In the genomic region with DNA sequence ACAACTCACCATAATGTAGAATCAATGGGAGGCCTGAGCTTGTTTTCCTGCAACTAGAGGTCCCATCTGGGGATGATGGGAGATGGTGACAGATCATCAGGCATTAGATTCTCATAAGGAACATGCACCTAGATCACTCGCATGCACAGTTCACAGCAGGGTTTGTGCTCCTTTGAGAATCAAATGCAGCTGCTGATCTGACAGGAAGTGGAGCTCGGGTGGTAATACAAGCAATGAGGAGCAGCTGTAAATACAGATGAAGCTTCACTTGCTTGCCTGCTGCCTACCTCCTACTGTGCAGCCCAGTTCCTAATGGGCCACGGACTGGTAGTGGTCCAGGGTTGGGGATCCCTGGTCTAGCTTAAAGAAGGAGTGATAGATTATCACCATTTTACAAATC, we compare ENCODE assay signal across 12 cellular contexts. TPM values are rescaled to one million over a fixed set of nuclear protein-coding genes. Genes with fewer than 3 reads are reported as not detected.
DNase-seq lines count a peak whose midpoint lies in the region; ATAC-seq and TF ChIP-seq lines count a peak whose summit lies in the region.
"Had no signal": no experiment of that assay in that cellular context is flagged by ENCODE, and none has a peak within 500 bp of the region (broad histone marks: within the 10 kb centered on the region; RNA-seq: fewer than 3 reads in every experiment).

No MANE protein-coding gene starts in this region.

- H3K9me3 ChIP-seq in CD4-positive, alpha-beta memory T cell (ENCODE audit: control insufficient read depth in 1 of 2, low read length in 2 of 2), result no peaks in the 10 kb centered on the region
- H3K9me3 ChIP-seq: BE2C had no signal

- POLR2A ChIA-PET in CD4-positive, alpha-beta memory T cell (lab: Charles Lee; ENCODE audit: partially characterized antibody), result interaction anchor here (1.0 kb wide), 1 partner anchor 35 kb away, joined by 7 read pairs; no protein-coding TSS in a partner anchor
- POLR2A ChIA-PET in activated B cell treated with CpG ODN at 0.5 μM for 24 hours (lab: Charles Lee), result interaction anchor here (1.4 to 1.8 kb wide), 2 partner anchors 32 to 33 kb away, joined by 3 to 6 read pairs; a partner anchor contains a TSS

- CTCF ChIA-PET in CD4-positive, alpha-beta memory T cell (lab: Charles Lee; ENCODE audit: partially characterized antibody), result no interaction called here
- CTCF ChIA-PET in activated B cell treated with CpG ODN at 0.5 μM for 24 hours (lab: Charles Lee), result no interaction called here

- TF ChIP-seq CTCF in GM12865 (IDR thresholded peaks at IDR 0.05; ENCODE audit: insufficient read depth, low read depth, low read length, missing control alignments) (no peak), activated B cell treated with CpG ODN at 0.5 μM for 24 hours (IDR thresholded peaks at IDR 0.05) (no peak), foreskin fibroblast (IDR thresholded peaks at IDR 0.05; ENCODE audit: low read depth, low read length) (no peak)

- H3K4me1 Mint-ChIP-seq in CD4-positive, alpha-beta memory T cell, result peaks cover 35 to 63% (median 42%) of the 10 kb centered on the region in 4 donors
- H3K4me1 Mint-ChIP-seq in activated B cell treated with CpG ODN at 0.5 μM for 24 hours, result peaks cover 53% of the 10 kb centered on the region
- H3K4me1 Mint-ChIP-seq: H9 had no signal

- intact Hi-C loops in CD4-positive, alpha-beta memory T cell (cut with micrococcal nuclease), result no loop called here
- intact Hi-C loops in activated B cell treated with CpG ODN at 0.5 μM for 24 hours (cut with micrococcal nuclease), result no loop called here

- H3K9me3 Mint-ChIP-seq in CD4-positive, alpha-beta memory T cell, result peaks cover 0 to 17% (median 0%) of the 10 kb centered on the region in 8 donors
- no peaks in the 10 kb centered on the region for H3K9me3 Mint-ChIP-seq in activated B cell treated with CpG ODN at 0.5 μM for 24 hours

- ATAC-seq in activated B cell treated with CpG ODN at 0.5 μM for 24 hours (ENCODE audit: low read depth) (peak; percentile 21), HG03095 (IDR thresholded peaks at IDR 0.05; ENCODE audit: unreplicated experiment) (no peak)

- H3K27me3 Mint-ChIP-seq in CD4-positive, alpha-beta memory T cell, result no peaks in the 10 kb centered on the region
- H3K27me3 Mint-ChIP-seq in activated B cell treated with CpG ODN at 0.5 μM for 24 hours, result no peaks in the 10 kb centered on the region

- no peaks in the 10 kb centered on the region for H3K27me3 ChIP-seq in CD4-positive, alpha-beta memory T cell (ENCODE audit: insufficient read depth, low read length)
- H3K27me3 ChIP-seq: BE2C had no signal

- H3K27ac ChIP-seq in CD4-positive, alpha-beta memory T cell (ENCODE audit: low read depth, low read length), result no peak overlapping the region

- H3K4me3 ChIP-seq in CD4-positive, alpha-beta memory T cell (ENCODE audit: low read length in 2 of 2), result no peak overlapping the region
- H3K4me3 ChIP-seq in GM12865 (ENCODE audit: low read depth, low read length) (no peak overlapping the region), foreskin fibroblast (ENCODE audit: low read depth in 1 of 2, low read length in 2 of 2) (no peak overlapping the region)
- H3K4me3 ChIP-seq: GM12878 had no signal

- H3K36me3 Mint-ChIP-seq in CD4-positive, alpha-beta memory T cell, result peaks cover 13 to 24% of the 10 kb centered on the region in 2 donors
- H3K36me3 Mint-ChIP-seq in activated B cell treated with CpG ODN at 0.5 μM for 24 hours (ENCODE audit: low read depth), result peaks cover 20% of the 10 kb centered on the region

- H3K36me3 ChIP-seq in CD4-positive, alpha-beta memory T cell (ENCODE audit: insufficient read depth, low read length), result no peaks in the 10 kb centered on the region

- peaks cover 19% of the 10 kb centered on the region for H3K4me1 ChIP-seq in CD4-positive, alpha-beta memory T cell (ENCODE audit: insufficient read depth, low read length)
- H3K4me1 ChIP-seq: BE2C had no signal

- peak overlapping the region in 6 of 8 donors; percentile 2 to 69 (median 42) for H3K4me3 Mint-ChIP-seq in CD4-positive, alpha-beta memory T cell
- H3K4me3 Mint-ChIP-seq in activated B cell treated with CpG ODN at 0.5 μM for 24 hours, result no peak overlapping the region
- H3K4me3 Mint-ChIP-seq: H9 had no signal

- peak overlapping the region in 6 of 7 donors; percentile 13 to 72 (median 56) for H3K27ac Mint-ChIP-seq in CD4-positive, alpha-beta memory T cell
- H3K27ac Mint-ChIP-seq in activated B cell treated with CpG ODN at 0.5 μM for 24 hours, result peak overlapping the region; percentile 12
- H3K27ac Mint-ChIP-seq: H9 had no signal

- DNase-seq in CD4-positive, alpha-beta memory T cell, result peak in 3 of 5 donors; percentile 7 to 12 (median 7)
- peak; percentile 22 for DNase-seq in GM12865 (ENCODE audit: low read depth)
- DNase-seq in activated B cell treated with CpG ODN at 0.5 μM for 24 hours, result no peak
- peak; percentile 10 to 21 for DNase-seq in foreskin fibroblast
- DNase-seq in NCI-H2227 treated with DMSO at 0.1 percent for 48 hours (lab: John Stamatoyannopoulos, UW), result no peak
- DNase-seq in T1000 (lab: John Stamatoyannopoulos, UW), result no peak
- DNase-seq: BE2C; H9; NCI-H1048; stimulated activated CD4-positive, alpha-beta T cell treated with anti-CD3 and anti-CD28 coated beads, Interleukin-15, amount 100 ng/mL, for 24 hours had no signal

RNA-seq across cellular contexts. Expression of a gene that starts 33.0 kb away (rescaled TPM):
- 10 to 100 TPM; 21.1 to 22.4 TPM for total RNA-seq in CD4-positive, alpha-beta memory T cell
- 10 to 100 TPM; 22.1 to 25.2 TPM for polyA plus RNA-seq in CD4-positive, alpha-beta memory T cell
- 28.6 and 28.7 TPM in 2 replicates for total RNA-seq in activated B cell treated with CpG ODN at 0.5 μM for 24 hours

Comparison
In these comparisons a context has a peak if more than half of its experiments do, and no peak if none do; other contexts are left out.
1. DNase-seq: peak in CD4-positive, alpha-beta memory T cell (3 of 5), GM12865 (single experiment) and foreskin fibroblast (2 of 2); none in activated B cell treated with CpG ODN at 0.5 μM for 24 hours (single experiment), NCI-H2227 treated with DMSO at 0.1 percent for 48 hours (single experiment) and T1000 (single experiment).